In the genomic region with DNA sequence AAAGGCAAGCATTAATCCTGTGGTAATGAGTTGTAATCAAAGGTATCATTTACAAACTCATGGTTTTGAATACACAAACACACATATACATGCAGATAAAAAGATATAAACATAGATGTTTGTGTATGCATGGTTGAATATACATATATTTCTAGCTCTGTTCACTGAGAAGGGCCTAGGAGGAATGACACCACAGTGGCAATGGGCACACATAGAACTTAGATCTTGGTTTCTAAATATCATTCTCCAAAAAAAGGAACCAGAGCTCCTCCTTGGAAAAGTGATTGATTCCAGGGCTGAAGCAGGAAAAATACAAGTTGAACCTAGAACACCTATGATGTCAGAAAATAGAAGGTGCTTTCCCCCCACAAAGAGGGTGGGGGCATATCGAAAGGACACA, we compare ENCODE assay signal across 18 cellular contexts. TPM values are rescaled to one million over a fixed set of nuclear protein-coding genes. Genes with fewer than 3 reads are reported as not detected.
DNase-seq lines count a peak whose midpoint lies in the region; ATAC-seq, FAIRE-seq and TF ChIP-seq lines count a peak whose summit lies in the region.
"Had no signal": no experiment of that assay in that cellular context is flagged by ENCODE, and none has a peak within 500 bp of the region (broad histone marks: within the 10 kb centered on the region; RNA-seq: fewer than 3 reads in every experiment).

No MANE protein-coding gene starts in this region.

- no peak for DNase-seq in CD4-positive, alpha-beta T cell
- no peak for DNase-seq in GM19239 (ENCODE audit: insufficient read length, low spot score)
- no peak for DNase-seq in neural crest cell (ENCODE audit: low read depth, low spot score)
- DNase-seq in central memory CD4-positive, alpha-beta T cell = no peak
- no peak for DNase-seq in GM13976 (ENCODE audit: low spot score)
- DNase-seq in NOMO-1 (lab: John Stamatoyannopoulos, UW; ENCODE audit: unreplicated experiment in 2 of 2) = no peak
- DNase-seq: C1 segment of cervical spinal cord; Caco-2; CD8-positive, alpha-beta T cell; DMS153; DND-41; GOT3 had no signal

- H3K4me3 Mint-ChIP-seq in CD4-positive, alpha-beta T cell = no peak overlapping the region
- H3K4me3 Mint-ChIP-seq in activated T-helper 17 cell treated with anti-CD3 and anti-CD28 coated beads, Interleukin-2, amount 50 U/mL, for 72 hours = no peak overlapping the region
- peak overlapping the region; percentile 42 for H3K4me3 Mint-ChIP-seq in neural crest cell
- H3K4me3 Mint-ChIP-seq: CD8-positive, alpha-beta T cell had no signal

- no peaks in the 10 kb centered on the region for H3K27me3 ChIP-seq in CD4-positive, alpha-beta T cell (ENCODE audit: control insufficient read depth, insufficient read depth, low read length)

- no peaks in the 10 kb centered on the region for H3K27me3 Mint-ChIP-seq in CD4-positive, alpha-beta T cell
- no peaks in the 10 kb centered on the region for H3K27me3 Mint-ChIP-seq in activated T-helper 17 cell treated with anti-CD3 and anti-CD28 coated beads, Interleukin-2, amount 50 U/mL, for 72 hours
- H3K27me3 Mint-ChIP-seq in neural crest cell (ENCODE audit: low read depth) = no peaks in the 10 kb centered on the region

- H3K9me3 Mint-ChIP-seq in CD4-positive, alpha-beta T cell = peaks cover 3% of the 10 kb centered on the region
- H3K9me3 Mint-ChIP-seq in activated T-helper 17 cell treated with anti-CD3 and anti-CD28 coated beads, Interleukin-2, amount 50 U/mL, for 72 hours = no peaks in the 10 kb centered on the region
- H3K9me3 Mint-ChIP-seq in neural crest cell = peaks cover 7% of the 10 kb centered on the region
- H3K9me3 Mint-ChIP-seq: CD8-positive, alpha-beta T cell had no signal

- peaks cover 70% of the 10 kb centered on the region for H3K4me1 Mint-ChIP-seq in CD4-positive, alpha-beta T cell (ENCODE audit: low read depth)
- peaks cover 36% of the 10 kb centered on the region for H3K4me1 Mint-ChIP-seq in activated T-helper 17 cell treated with anti-CD3 and anti-CD28 coated beads, Interleukin-2, amount 50 U/mL, for 72 hours
- H3K4me1 Mint-ChIP-seq in neural crest cell = peaks cover 18% of the 10 kb centered on the region

- TF ChIP-seq CTCF in CD4-positive, alpha-beta T cell (IDR thresholded peaks at IDR 0.05) = no peak
- TF ChIP-seq CTCF in neural crest cell (conservative IDR thresholded peaks at IDR 0.05) = no peak
- TF ChIP-seq CTCF in GM13976 (IDR thresholded peaks at IDR 0.05; ENCODE audit: borderline replicate concordance, control extremely low read depth, extremely low read depth, insufficient read depth, missing control alignments) = no peak

- H3K27ac ChIP-seq in CD4-positive, alpha-beta T cell (ENCODE audit: low read depth, low read length) = no peak overlapping the region

- no peak for ATAC-seq in CD4-positive, alpha-beta T cell (ENCODE audit: poor library complexity)
- ATAC-seq in activated T-helper 17 cell treated with anti-CD3 and anti-CD28 coated beads, Interleukin-2, amount 50 U/mL, for 72 hours (replicated peaks) = no peak
- no peak for ATAC-seq in GM19035 (IDR thresholded peaks at IDR 0.05; ENCODE audit: unreplicated experiment)
- ATAC-seq: CD8-positive, alpha-beta T cell had no signal

- peak; percentile 18 for FAIRE-seq in GM19239 (lab: Jason Lieb, UNC)
- FAIRE-seq: G401.6, GM12892, H54 had no signal

- CTCF ChIA-PET in CD4-positive, alpha-beta T cell (lab: Charles Lee) = no interaction called here

- POLR2A ChIA-PET in CD4-positive, alpha-beta T cell (lab: Charles Lee) = interaction anchor here (0.6 kb wide), 1 partner anchor 122 kb away, joined by 3 read pairs; no protein-coding TSS in a partner anchor

- intact Hi-C loops in CD4-positive, alpha-beta T cell (cut with DNase I, micrococcal nuclease) = no loop called here

- in situ Hi-C loops in GM13976 (cut with MboI; ENCODE audit: low sequenced_read_pairs, unreplicated experiment) = no loop called here

- H3K27ac Mint-ChIP-seq in CD4-positive, alpha-beta T cell = peak overlapping the region; percentile 27
- H3K27ac Mint-ChIP-seq in activated T-helper 17 cell treated with anti-CD3 and anti-CD28 coated beads, Interleukin-2, amount 50 U/mL, for 72 hours = peak overlapping the region; percentile 9
- H3K27ac Mint-ChIP-seq in neural crest cell (ENCODE audit: unreplicated experiment) = no peak overlapping the region
- H3K27ac Mint-ChIP-seq: CD8-positive, alpha-beta T cell had no signal

- peaks cover 55% of the 10 kb centered on the region for H3K36me3 Mint-ChIP-seq in CD4-positive, alpha-beta T cell (ENCODE audit: low read depth)
- H3K36me3 Mint-ChIP-seq in activated T-helper 17 cell treated with anti-CD3 and anti-CD28 coated beads, Interleukin-2, amount 50 U/mL, for 72 hours (ENCODE audit: low read depth) = peaks cover 41% of the 10 kb centered on the region
- H3K36me3 Mint-ChIP-seq in neural crest cell (ENCODE audit: low read depth) = peaks cover 21% of the 10 kb centered on the region

- no peaks in the 10 kb centered on the region for H3K9me3 ChIP-seq in CD4-positive, alpha-beta T cell (ENCODE audit: control insufficient read depth, low read length)
- H3K9me3 ChIP-seq: Caco-2, HAP-1 had no signal

RNA-seq across cellular contexts. Expression of gene CUL2, which starts 6.9 kb away (rescaled TPM):
- 10 to 100 TPM; 30.1 to 32.4 TPM for total RNA-seq in CD4-positive, alpha-beta T cell
- total RNA-seq in activated T-helper 17 cell treated with anti-CD3 and anti-CD28 coated beads, Interleukin-2, amount 50 U/mL, for 72 hours = 10 to 100 TPM; 27.3 to 49.7 TPM
- 40.1 and 40.9 TPM in 2 replicates for total RNA-seq in neural crest cell

RNA-seq across cellular contexts. Expression of gene CREM, which starts 43.4 kb away (rescaled TPM):
- 10 to 100 TPM; 65.7 to 67.0 TPM for total RNA-seq in CD4-positive, alpha-beta T cell
- total RNA-seq in activated T-helper 17 cell treated with anti-CD3 and anti-CD28 coated beads, Interleukin-2, amount 50 U/mL, for 72 hours = 100 to 1,000 TPM; 126 to 150 TPM
- total RNA-seq in neural crest cell = 28.5 and 29.6 TPM in 2 replicates
